12 cellular contexts compared by ENCODE assay signal in genomic region chr14:101823081-101823480, GRCh38.
DNase-seq lines count a peak whose midpoint lies in the region; ATAC-seq and TF ChIP-seq lines count a peak whose summit lies in the region.
"Had no signal": no experiment of that assay in that cellular context is flagged by ENCODE, and none has a peak within 500 bp of the region (broad histone marks: within the 10 kb centered on the region; RNA-seq: fewer than 3 reads in every experiment).

No MANE protein-coding gene starts in this region.

- H3K9ac ChIP-seq in subcutaneous abdominal adipose tissue (ENCODE audit: low read length in 5 of 5) = peak overlapping the region in 3 of 5 donors; percentile 3 to 32 (median 30)

- intact Hi-C loops in activated CD4-positive, alpha-beta memory T cell treated with anti-CD3 and anti-CD28 coated beads for 36 hours (cut with micrococcal nuclease) = loop anchor here (1.0 to 5.0 kb wide), 8 partner anchors 13 to 1756 kb away; partner anchors contain the start of genes EVL, HSP90AA1 and WDR20

- POLR2A ChIA-PET in activated CD4-positive, alpha-beta T cell treated with anti-CD3 and anti-CD28 coated beads, Interleukin-2, amount 10 ng/mL, durations not matched to agents 7 days and 5 days (lab: Charles Lee) = interaction anchor here (0.6 to 2.3 kb wide), 4 partner anchors 8 to 101 kb away, joined by 4 to 43 read pairs (median 10); no protein-coding TSS in a partner anchor
- POLR2A ChIA-PET in activated CD4-positive, alpha-beta memory T cell treated with anti-CD3 and anti-CD28 coated beads for 36 hours (lab: Charles Lee) = interaction anchor here (0.5 to 5.6 kb wide), 17 partner anchors 10 to 540 kb away, joined by 3 to 229 read pairs (median 6); partner anchors contain the start of genes CINP, PPP2R5C and TECPR2

- H3K4me1 Mint-ChIP-seq in activated CD4-positive, alpha-beta T cell treated with anti-CD3 and anti-CD28 coated beads, Interleukin-2, amount 10 ng/mL, durations not matched to agents 7 days and 5 days = peaks cover 79% of the 10 kb centered on the region
- H3K4me1 Mint-ChIP-seq in activated CD4-positive, alpha-beta memory T cell treated with anti-CD3 and anti-CD28 coated beads for 36 hours (ENCODE audit: low read depth) = peaks cover 83% of the 10 kb centered on the region

- H3K27ac Mint-ChIP-seq in activated CD4-positive, alpha-beta T cell treated with anti-CD3 and anti-CD28 coated beads, Interleukin-2, amount 10 ng/mL, durations not matched to agents 7 days and 5 days = peak overlapping the region; percentile 97
- H3K27ac Mint-ChIP-seq in activated CD4-positive, alpha-beta memory T cell treated with anti-CD3 and anti-CD28 coated beads for 36 hours = peak overlapping the region; percentile 99
- H3K27ac Mint-ChIP-seq: nephron had no signal

- H3K9me3 Mint-ChIP-seq in activated CD4-positive, alpha-beta T cell treated with anti-CD3 and anti-CD28 coated beads, Interleukin-2, amount 10 ng/mL, durations not matched to agents 7 days and 5 days = no peaks in the 10 kb centered on the region
- no peaks in the 10 kb centered on the region for H3K9me3 Mint-ChIP-seq in activated CD4-positive, alpha-beta memory T cell treated with anti-CD3 and anti-CD28 coated beads for 36 hours

- H3K36me3 Mint-ChIP-seq in activated CD4-positive, alpha-beta T cell treated with anti-CD3 and anti-CD28 coated beads, Interleukin-2, amount 10 ng/mL, durations not matched to agents 7 days and 5 days (ENCODE audit: low read depth) = peaks cover 79% of the 10 kb centered on the region
- peaks cover 63% of the 10 kb centered on the region for H3K36me3 Mint-ChIP-seq in activated CD4-positive, alpha-beta memory T cell treated with anti-CD3 and anti-CD28 coated beads for 36 hours

- H3K4me3 ChIP-seq in right atrium auricular region (peak overlapping the region in 1 of 2 donors; percentile 4), subcutaneous abdominal adipose tissue (ENCODE audit: low read depth in 1 of 5, low read length in 5 of 5) (peak overlapping the region in 4 of 5 donors; percentile 2 to 50 (median 26))
- H3K4me3 ChIP-seq: A549, HAP-1 had no signal

- H3K27ac ChIP-seq in right atrium auricular region (peak overlapping the region; percentile 71 to 77), subcutaneous abdominal adipose tissue (ENCODE audit: low read depth, low read length) (peak overlapping the region; percentile 30), foreskin keratinocyte (no peak overlapping the region)
- H3K27ac ChIP-seq: A549 had no signal

- H3K4me3 Mint-ChIP-seq in activated CD4-positive, alpha-beta T cell treated with anti-CD3 and anti-CD28 coated beads, Interleukin-2, amount 10 ng/mL, durations not matched to agents 7 days and 5 days = peak overlapping the region; percentile 77
- peak overlapping the region; percentile 83 for H3K4me3 Mint-ChIP-seq in activated CD4-positive, alpha-beta memory T cell treated with anti-CD3 and anti-CD28 coated beads for 36 hours
- H3K4me3 Mint-ChIP-seq: nephron had no signal

- H3K9me3 ChIP-seq in right atrium auricular region = no peaks in the 10 kb centered on the region
- H3K9me3 ChIP-seq in subcutaneous abdominal adipose tissue (ENCODE audit: control insufficient read depth in 5 of 5, low read length in 5 of 5) = no peaks in the 10 kb centered on the region
- H3K9me3 ChIP-seq: A549 had no signal

- H3K4me1 ChIP-seq in right atrium auricular region (peaks cover 0 to 33% of the 10 kb centered on the region in 2 donors), subcutaneous abdominal adipose tissue (ENCODE audit: control insufficient read depth in 5 of 5, insufficient read depth in 5 of 5, low read length in 5 of 5) (peaks cover 11 to 35% (median 32%) of the 10 kb centered on the region in 5 donors), foreskin keratinocyte (peaks cover 12% of the 10 kb centered on the region)
- H3K4me1 ChIP-seq: A549, HAP-1 had no signal

- CTCF ChIA-PET in activated CD4-positive, alpha-beta T cell treated with anti-CD3 and anti-CD28 coated beads, Interleukin-2, amount 10 ng/mL, durations not matched to agents 7 days and 5 days (lab: Charles Lee) = interaction anchor here (1.2 to 2.5 kb wide), 4 partner anchors 9 to 52 kb away, joined by 3 to 13 read pairs (median 6); no protein-coding TSS in a partner anchor
- CTCF ChIA-PET in activated CD4-positive, alpha-beta memory T cell treated with anti-CD3 and anti-CD28 coated beads for 36 hours (lab: Charles Lee) = interaction anchor here (1.0 to 5.1 kb wide), 9 partner anchors 11 to 116 kb away, joined by 3 to 59 read pairs (median 6); no protein-coding TSS in a partner anchor

- H3K27me3 Mint-ChIP-seq in activated CD4-positive, alpha-beta T cell treated with anti-CD3 and anti-CD28 coated beads, Interleukin-2, amount 10 ng/mL, durations not matched to agents 7 days and 5 days = no peaks in the 10 kb centered on the region
- H3K27me3 Mint-ChIP-seq in activated CD4-positive, alpha-beta memory T cell treated with anti-CD3 and anti-CD28 coated beads for 36 hours = no peaks in the 10 kb centered on the region

- no peaks in the 10 kb centered on the region for H3K36me3 ChIP-seq in right atrium auricular region
- H3K36me3 ChIP-seq in subcutaneous abdominal adipose tissue (ENCODE audit: control insufficient read depth in 5 of 5, insufficient read depth in 5 of 5, low read length in 5 of 5) = peaks cover 0 to 11% (median 5%) of the 10 kb centered on the region in 5 donors

- peak; percentile 62 for DNase-seq in activated CD4-positive, alpha-beta T cell treated with anti-CD3 and anti-CD28 coated beads, Interleukin-2, amount 10 ng/mL, durations not matched to agents 7 days and 5 days
- DNase-seq in activated CD4-positive, alpha-beta T cell treated with anti-CD3 and anti-CD28 coated beads, Interleukin-2, amount 50 U/mL, for 4 hours = no peak
- peak; percentile 38 for DNase-seq in activated CD4-positive, alpha-beta memory T cell treated with anti-CD3 and anti-CD28 coated beads for 36 hours
- DNase-seq in right atrium auricular region (ENCODE audit: low spot score) (no peak), NCI-H187 treated with DMSO at 0.1 percent for 48 hours (lab: John Stamatoyannopoulos, UW) (no peak), SHP77 treated with DMSO at 0.1 percent for 48 hours (lab: John Stamatoyannopoulos, UW) (no peak), foreskin keratinocyte (no peak)
- DNase-seq: PC-3 had no signal

- no peak for TF ChIP-seq CTCF in right atrium auricular region (IDR thresholded peaks at IDR 0.05)
- TF ChIP-seq CTCF in foreskin keratinocyte (conservative IDR thresholded peaks at IDR 0.05) = no peak

- ATAC-seq in foreskin keratinocyte = no peak
- ATAC-seq: A549, PC-3 had no signal

- no peaks in the 10 kb centered on the region for H3K27me3 ChIP-seq in right atrium auricular region
- no peaks in the 10 kb centered on the region for H3K27me3 ChIP-seq in subcutaneous abdominal adipose tissue (ENCODE audit: control insufficient read depth in 5 of 5, insufficient read depth in 4 of 5, low read length in 5 of 5)
- H3K27me3 ChIP-seq in foreskin keratinocyte = no peaks in the 10 kb centered on the region

Comparison
In these comparisons a context has a peak if more than half of its experiments do, and no peak if none do; other contexts are left out.
1. DNase-seq: peak in activated CD4-positive, alpha-beta T cell treated with anti-CD3 and anti-CD28 coated beads, Interleukin-2, amount 10 ng/mL, durations not matched to agents 7 days and 5 days (single experiment) and activated CD4-positive, alpha-beta memory T cell treated with anti-CD3 and anti-CD28 coated beads for 36 hours (single experiment); none in activated CD4-positive, alpha-beta T cell treated with anti-CD3 and anti-CD28 coated beads, Interleukin-2, amount 50 U/mL, for 4 hours (0 of 2), right atrium auricular region (single experiment), NCI-H187 treated with DMSO at 0.1 percent for 48 hours (single experiment), SHP77 treated with DMSO at 0.1 percent for 48 hours (single experiment) and foreskin keratinocyte (0 of 2).